Comparison of ENCODE assay signal across 28 cellular contexts in genomic region chr15:41886741-41887140, GRCh38.
"Had no signal": no experiment of that assay in that cellular context is flagged by ENCODE, and none has a peak within 500 bp of the region (broad histone marks: within the 10 kb centered on the region; RNA-seq: fewer than 3 reads in every experiment).

No MANE protein-coding gene starts in this region.

- ATAC-seq: effector memory CD8-positive, alpha-beta T cell; heart right ventricle; left cardiac atrium; naive thymus-derived CD4-positive, alpha-beta T cell; sciatic nerve; stimulated activated naive B cell treated with anti-CD40 and anti-IgM and Interleukin-4, amounts not matched to agents 10 μg/mL and 1 μg/mL and 100 μg/mL, for 72 hours had no signal

- H3K27ac Mint-ChIP-seq: nephron; progenitor cell of endocrine pancreas; stimulated activated naive B cell treated with anti-CD40 and anti-IgM and Interleukin-4, amounts not matched to agents 10 μg/mL and 1 μg/mL and 100 μg/mL, for 72 hours; stimulated activated naive CD8-positive, alpha-beta T cell treated with anti-CD3 and anti-CD28 coated beads, Interleukin-15, Interleukin-2, amounts not matched to agents 100 ng/mL and 50 ng/mL, for 24 hours had no signal

- H3K79me2 ChIP-seq: parathyroid adenoma had no signal

- H3K4me1 ChIP-seq: parathyroid adenoma had no signal

- H3K4me3 ChIP-seq: coronary artery, esophagus squamous epithelium, heart right ventricle, left lung, right atrium auricular region, smooth muscle cell, thoracic aorta, tibial nerve, upper lobe of left lung had no signal

- H3K27ac ChIP-seq: coronary artery, esophagus squamous epithelium, heart right ventricle, left lung, neutrophil, parathyroid adenoma, right atrium auricular region, thoracic aorta, tibial nerve, upper lobe of left lung had no signal

- H3K27me3 Mint-ChIP-seq: effector memory CD8-positive, alpha-beta T cell; stimulated activated naive CD8-positive, alpha-beta T cell treated with anti-CD3 and anti-CD28 coated beads, Interleukin-15, Interleukin-2, amounts not matched to agents 100 ng/mL and 50 ng/mL, for 24 hours had no signal

- H3K9ac ChIP-seq: parathyroid adenoma had no signal

- H3K9me3 Mint-ChIP-seq: effector memory CD8-positive, alpha-beta T cell; naive thymus-derived CD4-positive, alpha-beta T cell; nephron; stimulated activated naive CD8-positive, alpha-beta T cell treated with anti-CD3 and anti-CD28 coated beads, Interleukin-15, Interleukin-2, amounts not matched to agents 100 ng/mL and 50 ng/mL, for 24 hours had no signal

- DNase-seq: effector memory CD8-positive, alpha-beta T cell; erythroblast; esophagus squamous epithelium; foreskin melanocyte; glutamatergic neuron; heart right ventricle; hippocampal formation; left cardiac atrium; left lung; mesendoderm; midbrain; naive thymus-derived CD4-positive, alpha-beta T cell; stimulated activated CD4-positive, alpha-beta T cell treated with anti-CD3 and anti-CD28 coated beads, Interleukin-12 subunit alpha, Interleukin-12 subunit beta, amount 100 ng/mL, for 4 hours; stimulated activated CD4-positive, alpha-beta T cell treated with anti-CD3 and anti-CD28 coated beads, Interleukin-2, amount 100 ng/mL, for 24 hours; stimulated activated CD4-positive, alpha-beta T cell treated with anti-CD3 and anti-CD28 coated beads, Interleukin-4, amount 100 ng/mL, for 24 hours; stimulated activated naive B cell treated with anti-CD40 and anti-IgM and Interleukin-4, amounts not matched to agents 10 μg/mL and 1 μg/mL and 100 μg/mL, for 72 hours had no signal

- H3K9me3 ChIP-seq: esophagus squamous epithelium, heart right ventricle, left lung, neutrophil, right atrium auricular region, thoracic aorta, tibial nerve, upper lobe of left lung had no signal

- H3K36me3 ChIP-seq: esophagus squamous epithelium, heart right ventricle, neutrophil, right atrium auricular region, thoracic aorta, upper lobe of left lung had no signal

- H3K27me3 ChIP-seq: right atrium auricular region had no signal

- H3K36me3 Mint-ChIP-seq: naive thymus-derived CD4-positive, alpha-beta T cell had no signal

- H2AFZ ChIP-seq: parathyroid adenoma had no signal

- H3K4me3 Mint-ChIP-seq: nephron; stimulated activated naive B cell treated with anti-CD40 and anti-IgM and Interleukin-4, amounts not matched to agents 10 μg/mL and 1 μg/mL and 100 μg/mL, for 72 hours; stimulated activated naive CD8-positive, alpha-beta T cell treated with anti-CD3 and anti-CD28 coated beads, Interleukin-15, Interleukin-2, amounts not matched to agents 100 ng/mL and 50 ng/mL, for 24 hours had no signal

- H3K4me2 ChIP-seq: smooth muscle cell had no signal
